Comparison of ENCODE assay signal across 8 cellular contexts in the genomic region with DNA sequence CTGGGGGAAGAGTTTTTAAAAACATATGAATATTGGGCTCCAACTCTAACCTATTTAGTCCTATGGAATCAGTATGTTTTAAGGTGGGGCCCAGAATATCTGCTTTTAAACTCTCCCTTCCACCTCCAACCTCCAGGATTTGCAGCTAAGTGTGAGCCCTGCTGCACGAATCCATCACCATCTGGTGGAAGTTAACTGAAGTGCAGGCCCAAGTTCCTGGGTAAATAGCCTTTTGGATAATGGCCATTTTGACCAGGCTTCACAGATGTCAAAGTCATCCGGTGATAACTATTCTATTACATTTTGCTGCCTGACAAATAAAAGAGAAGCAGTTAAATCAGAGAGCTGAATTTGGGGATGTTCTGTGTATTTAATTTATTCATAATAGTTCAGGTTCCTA. TPM values are rescaled to one million over a fixed set of nuclear protein-coding genes. Genes with fewer than 3 reads are reported as not detected.
DNase-seq lines count a peak whose midpoint lies in the region; ATAC-seq and TF ChIP-seq lines count a peak whose summit lies in the region.

No MANE protein-coding gene starts in this region.

- no peak overlapping the region for H3K4me3 Mint-ChIP-seq in activated T-cell treated with anti-CD3 and anti-CD28 coated beads, Interleukin-2, amount 50 U/mL, for 72 hours
- H3K4me3 Mint-ChIP-seq in activated T-cell treated with anti-CD3 and anti-CD28 coated beads, Interleukin-2, amount 50 U/mL, for 24 hours, result no peak overlapping the region

- in situ Hi-C loops in GM23248 (cut with MboI), result no loop called here

- H3K27ac Mint-ChIP-seq in activated T-cell treated with anti-CD3 and anti-CD28 coated beads, Interleukin-2, amount 50 U/mL, for 72 hours, result no peak overlapping the region
- H3K27ac Mint-ChIP-seq in activated T-cell treated with anti-CD3 and anti-CD28 coated beads, Interleukin-2, amount 50 U/mL, for 24 hours, result no peak overlapping the region

- H3K9ac ChIP-seq in GM23248 (no peak overlapping the region), OCI-LY1 (ENCODE audit: low read length) (no peak overlapping the region), neural cell (ENCODE audit: low read length) (no peak overlapping the region)

- H3K4me2 ChIP-seq in GM23248 (ENCODE audit: unreplicated experiment) (no peak overlapping the region), OCI-LY1 (ENCODE audit: low read length) (no peak overlapping the region), neural cell (ENCODE audit: low read length) (no peak overlapping the region)

- ATAC-seq in activated T-cell treated with anti-CD3 and anti-CD28 coated beads, Interleukin-2, amount 50 U/mL, for 72 hours (replicated peaks in 1 of 2), result peak; percentile 41 to 44

- H3K4me3 ChIP-seq in GM23248, result no peak overlapping the region
- H3K4me3 ChIP-seq in Jurkat, Clone E6-1 (ENCODE audit: low read length), result no peak overlapping the region
- no peak overlapping the region for H3K4me3 ChIP-seq in OCI-LY1 (ENCODE audit: low read depth, low read length, poor library complexity, severe bottlenecking)
- H3K4me3 ChIP-seq in neural cell (ENCODE audit: low read length), result no peak overlapping the region

- TF ChIP-seq CTCF in OCI-LY1 (IDR thresholded peaks at IDR 0.05; ENCODE audit: low read length) (peak; percentile 60), neural cell (IDR thresholded peaks at IDR 0.05; ENCODE audit: poor library complexity, severe bottlenecking) (peak; percentile 88)

- TF ChIP-seq RAD21 in neural cell (conservative IDR thresholded peaks at IDR 0.05), result peak; percentile 92

- 3% methylated on average over 2 of the region's 2 CpGs for WGBS in GM23248 (ENCODE audit: low coverage in 1 of 2, low lambda C conversion rate in 2 of 2, missing lambda C conversion rate in 2 of 2), 2 experiments

- no peaks in the 10 kb centered on the region for H3K4me1 Mint-ChIP-seq in activated T-cell treated with anti-CD3 and anti-CD28 coated beads, Interleukin-2, amount 50 U/mL, for 72 hours (ENCODE audit: low read depth)
- no peaks in the 10 kb centered on the region for H3K4me1 Mint-ChIP-seq in activated T-cell treated with anti-CD3 and anti-CD28 coated beads, Interleukin-2, amount 50 U/mL, for 24 hours (ENCODE audit: low read depth)

- H3K27me3 Mint-ChIP-seq in activated T-cell treated with anti-CD3 and anti-CD28 coated beads, Interleukin-2, amount 50 U/mL, for 72 hours (ENCODE audit: low read depth), result no peaks in the 10 kb centered on the region
- H3K27me3 Mint-ChIP-seq in activated T-cell treated with anti-CD3 and anti-CD28 coated beads, Interleukin-2, amount 50 U/mL, for 24 hours, result peaks cover 2% of the 10 kb centered on the region

- H4K20me1 ChIP-seq in GM23248 (ENCODE audit: insufficient read depth), result no peaks in the 10 kb centered on the region
- no peaks in the 10 kb centered on the region for H4K20me1 ChIP-seq in OCI-LY1 (ENCODE audit: insufficient read depth, low read length)
- no peaks in the 10 kb centered on the region for H4K20me1 ChIP-seq in neural cell (ENCODE audit: insufficient read depth)

- TF ChIP-seq EP300 in neural cell (conservative IDR thresholded peaks at IDR 0.05; ENCODE audit: poor library complexity, severe bottlenecking), result no peak

- H3F3A ChIP-seq in GM23248 (ENCODE audit: insufficient read depth) (no peaks in the 10 kb centered on the region), OCI-LY1 (ENCODE audit: insufficient read depth, low read length) (no peaks in the 10 kb centered on the region), neural cell (ENCODE audit: insufficient read depth, low read length, poor library complexity, severe bottlenecking) (no peaks in the 10 kb centered on the region)

- H3K36me3 ChIP-seq in GM23248 (ENCODE audit: low read depth) (no peaks in the 10 kb centered on the region), OCI-LY1 (ENCODE audit: insufficient read depth, low read length) (no peaks in the 10 kb centered on the region), neural cell (ENCODE audit: insufficient read depth, low read length) (no peaks in the 10 kb centered on the region)

- H2AFZ ChIP-seq in GM23248 (no peak overlapping the region), OCI-LY1 (ENCODE audit: low read length) (no peak overlapping the region), neural cell (ENCODE audit: low read depth, low read length) (no peak overlapping the region)

- H3K9me3 ChIP-seq in GM23248 (ENCODE audit: low read depth), result no peaks in the 10 kb centered on the region
- H3K9me3 ChIP-seq in OCI-LY1 (ENCODE audit: low read length), result no peaks in the 10 kb centered on the region
- no peaks in the 10 kb centered on the region for H3K9me3 ChIP-seq in neural cell (ENCODE audit: low read length)

- no peaks in the 10 kb centered on the region for H3K36me3 Mint-ChIP-seq in activated T-cell treated with anti-CD3 and anti-CD28 coated beads, Interleukin-2, amount 50 U/mL, for 72 hours (ENCODE audit: insufficient read depth in 2 of 2)
- no peaks in the 10 kb centered on the region for H3K36me3 Mint-ChIP-seq in activated T-cell treated with anti-CD3 and anti-CD28 coated beads, Interleukin-2, amount 50 U/mL, for 24 hours (ENCODE audit: low read depth)

- H3K27ac ChIP-seq in GM23248 (no peak overlapping the region), OCI-LY1 (ENCODE audit: low read depth, low read length, poor library complexity, severe bottlenecking) (no peak overlapping the region), epithelial cell of prostate (no peak overlapping the region), neural cell (ENCODE audit: low read length) (no peak overlapping the region)

- H3K4me1 ChIP-seq in GM23248 (ENCODE audit: insufficient read depth) (no peaks in the 10 kb centered on the region), OCI-LY1 (ENCODE audit: insufficient read depth, low read length, severe bottlenecking) (no peaks in the 10 kb centered on the region)

- no peaks in the 10 kb centered on the region for H3K79me2 ChIP-seq in GM23248 (ENCODE audit: insufficient read depth)
- no peaks in the 10 kb centered on the region for H3K79me2 ChIP-seq in OCI-LY1 (ENCODE audit: insufficient read depth, low read length)
- no peaks in the 10 kb centered on the region for H3K79me2 ChIP-seq in neural cell (replicated peaks; ENCODE audit: insufficient read depth, low read length)

- no peaks in the 10 kb centered on the region for H3K9me2 ChIP-seq in GM23248 (ENCODE audit: insufficient read depth)
- H3K9me2 ChIP-seq in OCI-LY1 (ENCODE audit: low read depth, low read length), result no peaks in the 10 kb centered on the region
- H3K9me2 ChIP-seq in neural cell (ENCODE audit: insufficient read depth, low read length), result no peaks in the 10 kb centered on the region

- no peaks in the 10 kb centered on the region for H3K27me3 ChIP-seq in GM23248 (replicated peaks; ENCODE audit: insufficient read depth)
- H3K27me3 ChIP-seq in OCI-LY1 (ENCODE audit: insufficient read depth, low read length), result no peaks in the 10 kb centered on the region
- H3K27me3 ChIP-seq in neural cell (ENCODE audit: insufficient read depth, low read depth, low read length), result no peaks in the 10 kb centered on the region

- H3K9me3 Mint-ChIP-seq in activated T-cell treated with anti-CD3 and anti-CD28 coated beads, Interleukin-2, amount 50 U/mL, for 72 hours, result no peaks in the 10 kb centered on the region
- H3K9me3 Mint-ChIP-seq in activated T-cell treated with anti-CD3 and anti-CD28 coated beads, Interleukin-2, amount 50 U/mL, for 24 hours, result no peaks in the 10 kb centered on the region

- DNase-seq in activated T-cell treated with anti-CD3 and anti-CD28 coated beads, Interleukin-2, amount 50 U/mL, for 72 hours, result peak; percentile 2 to 22
- no peak for DNase-seq in activated T-cell treated with anti-CD3 and anti-CD28 coated beads, Interleukin-2, amount 50 U/mL, for 24 hours
- DNase-seq in GM23248 (peak; percentile 43), epithelial cell of prostate (ENCODE audit: low read depth, low spot score) (peak; percentile 3), activated gamma-delta T cell treated with Interleukin-2 at 50 U/mL for 16 hours (no peak)
- peak; percentile 19 for DNase-seq in Jurkat, Clone E6-1 (ENCODE audit: low read depth, low spot score)

TF ChIP-seq in neural cell, 6 proteins besides CTCF, POLR2A, EP300 and RAD21:
- no peak for TF ChIP-seq POLR2AphosphoS5 (IDR thresholded peaks at IDR 0.05)
- peak; percentile 96 for TF ChIP-seq SMC3 (conservative IDR thresholded peaks at IDR 0.05; ENCODE audit: poor library complexity)

RNA-seq across cellular contexts. Expression of a gene that starts 58.1 kb away (rescaled TPM):
- total RNA-seq in activated T-cell treated with anti-CD3 and anti-CD28 coated beads, Interleukin-2, amount 50 U/mL, for 72 hours, result not detected
- not detected in 2 replicates for total RNA-seq in GM23248 (2014; rRNA removed; shearing (Covaris generic))
- not detected in 2 replicates for polyA plus RNA-seq in GM23248 (2016; fragmentation: Nextera tagmentation; extraction: Ambion mirVana)
- not detected for polyA plus RNA-seq in Jurkat, Clone E6-1 (2012; ENCODE audit: insufficient read depth, insufficient read length)
- 83.3 and 104 TPM in 2 replicates for polyA plus RNA-seq in neural cell
- polyA minus RNA-seq in neural cell, result 1,048 and 1,050 TPM in 2 replicates

Comparison
In these comparisons a context has a peak if more than half of its experiments do, and no peak if none do; other contexts are left out.
1. DNase-seq: peak in activated T-cell treated with anti-CD3 and anti-CD28 coated beads, Interleukin-2, amount 50 U/mL, for 72 hours (2 of 2), GM23248 (single experiment), Jurkat, Clone E6-1 (single experiment) and epithelial cell of prostate (single experiment); none in activated T-cell treated with anti-CD3 and anti-CD28 coated beads, Interleukin-2, amount 50 U/mL, for 24 hours (single experiment) and activated gamma-delta T cell treated with Interleukin-2 at 50 U/mL for 16 hours (single experiment).